Comparison of ENCODE assay signal across 9 cellular contexts in genomic region chr2:112139033-112139614, GRCh38. TPM values are rescaled to one million over a fixed set of nuclear protein-coding genes. Genes with fewer than 3 reads are reported as not detected.
DNase-seq lines count a peak whose midpoint lies in the region; TF ChIP-seq lines count a peak whose summit lies in the region.
"Not testable (repeated sequence)": the region's sequence is repeated elsewhere in the genome, so short reads cannot be mapped to it uniquely, and the experiment has no call there.
"Had no signal": no experiment of that assay in that cellular context is flagged by ENCODE, and none has a peak within 500 bp of the region (broad histone marks: within the 10 kb centered on the region; RNA-seq: fewer than 3 reads in every experiment).

No MANE protein-coding gene starts in this region.

- H4K20me1 ChIP-seq in neural progenitor cell (ENCODE audit: low read depth) = peaks cover 22% of the 10 kb centered on the region
- not testable (repeated sequence) for H4K20me1 ChIP-seq in smooth muscle cell (ENCODE audit: low read depth)

- peak overlapping the region; percentile 89 for H3K4me2 ChIP-seq in neural progenitor cell
- H3K4me2 ChIP-seq in smooth muscle cell = peak overlapping the region; percentile 97

- not testable (repeated sequence) for H3K27ac ChIP-seq in esophagus muscularis mucosa (replicated peaks in 1 of 4); neural progenitor cell; smooth muscle cell (ENCODE audit: low read depth)

- H3K27ac Mint-ChIP-seq in brain, neural progenitor cell: not testable (repeated sequence)

- intact Hi-C loops in esophagus muscularis mucosa (cut with DNase I) = not testable (repeated sequence)

- H3K79me2 ChIP-seq in neural progenitor cell (ENCODE audit: low read depth) = peaks cover 22% of the 10 kb centered on the region
- not testable (repeated sequence) for H3K79me2 ChIP-seq in smooth muscle cell (ENCODE audit: low read depth)

- H3K9me3 ChIP-seq in ES-I3 (ENCODE audit: control insufficient read depth, insufficient read depth, low read length); NT2/D1 (ENCODE audit: insufficient read depth, low read length); esophagus muscularis mucosa; iPS-15b (ENCODE audit: control insufficient read depth, insufficient read depth, low read length); neural progenitor cell (ENCODE audit: low read depth); smooth muscle cell (replicated peaks; ENCODE audit: low read depth): not testable (repeated sequence)

- not testable (repeated sequence) for TF ChIP-seq CTCF in brain (conservative IDR thresholded peaks at IDR 0.05); esophagus muscularis mucosa (IDR thresholded peaks at IDR 0.05); neural progenitor cell (IDR thresholded peaks at IDR 0.05); smooth muscle cell (IDR thresholded peaks at IDR 0.05; ENCODE audit: borderline replicate concordance, insufficient read depth, poor library complexity, severe bottlenecking)

- peaks cover 11% of the 10 kb centered on the region for H3K27me3 Mint-ChIP-seq in brain
- not testable (repeated sequence) for H3K27me3 Mint-ChIP-seq in neural progenitor cell (ENCODE audit: insufficient read depth, low read depth)

- not testable (repeated sequence) for H2AFZ ChIP-seq in neural progenitor cell (replicated peaks); smooth muscle cell (ENCODE audit: low read depth)

- H3K4me3 ChIP-seq in NT2/D1 (ENCODE audit: insufficient read length, low read depth) (peak overlapping the region; percentile 59), esophagus muscularis mucosa (peak overlapping the region; percentile 55 to 75 (median 60)), iPS-15b (ENCODE audit: low read depth, low read length) (peak overlapping the region; percentile 64), neural progenitor cell (peak overlapping the region; percentile 59), smooth muscle cell (peak overlapping the region; percentile 52)

- TF ChIP-seq EP300 in esophagus muscularis mucosa (IDR thresholded peaks at IDR 0.05) = not testable (repeated sequence)

- not testable (repeated sequence) for H3K4me1 ChIP-seq in ES-I3 (ENCODE audit: insufficient read depth, low read length); NT2/D1 (ENCODE audit: insufficient read depth, insufficient read length); iPS-15b (ENCODE audit: control insufficient read depth, insufficient read depth, low read length); smooth muscle cell (ENCODE audit: low read depth)
- H3K4me1 ChIP-seq in esophagus muscularis mucosa (peaks cover 2 to 19% (median 18%) of the 10 kb centered on the region in 4 donors), neural progenitor cell (peaks cover 15% of the 10 kb centered on the region)

- H3K27me3 ChIP-seq in NT2/D1 (ENCODE audit: insufficient read depth, insufficient read length) (peaks cover 72% of the 10 kb centered on the region), esophagus muscularis mucosa (peaks cover 0 to 17% (median 0%) of the 10 kb centered on the region in 4 donors), iPS-15b (ENCODE audit: control insufficient read depth, insufficient read depth, low read length) (peaks cover 54% of the 10 kb centered on the region), neural progenitor cell (peaks cover 39% of the 10 kb centered on the region), smooth muscle cell (ENCODE audit: low read depth) (peaks cover 27% of the 10 kb centered on the region)

- DNase-seq in NT2/D1 (ENCODE audit: low read depth, low spot score); esophagus muscularis mucosa (ENCODE audit: extremely low spot score); smooth muscle cell (lab: John Stamatoyannopoulos, UW; ENCODE audit: unreplicated experiment): not testable (repeated sequence)
- peak; percentile 40 for DNase-seq in neural progenitor cell (ENCODE audit: low spot score)

- peak overlapping the region; percentile 78 to 84 (median 80) for H3K4me3 Mint-ChIP-seq in brain
- peak overlapping the region; percentile 84 for H3K4me3 Mint-ChIP-seq in neural progenitor cell

- not testable (repeated sequence) for TF ChIP-seq POLR2A in esophagus muscularis mucosa (IDR thresholded peaks at IDR 0.05; ENCODE audit: low read depth)

- H3F3A ChIP-seq in neural progenitor cell (ENCODE audit: low read depth) = peaks cover 18% of the 10 kb centered on the region
- H3F3A ChIP-seq in smooth muscle cell (ENCODE audit: low read depth) = not testable (repeated sequence)

- not testable (repeated sequence) for H3K9me3 Mint-ChIP-seq in brain, neural progenitor cell

- H3K4me1 Mint-ChIP-seq in brain (peaks cover 14% of the 10 kb centered on the region), neural progenitor cell (peaks cover 26% of the 10 kb centered on the region)

- H3K36me3 ChIP-seq in ES-I3 (ENCODE audit: insufficient read depth, low read length); NT2/D1 (ENCODE audit: insufficient read depth, insufficient read length, low read length); esophagus muscularis mucosa; iPS-15b (ENCODE audit: control insufficient read depth, insufficient read depth, low read length); neural progenitor cell; smooth muscle cell (ENCODE audit: low read depth): not testable (repeated sequence)

- H3K9ac ChIP-seq in ES-I3 (ENCODE audit: low read depth, low read length) = peak overlapping the region; percentile 62; the same call in 1 of the 2 replicates
- H3K9ac ChIP-seq in NT2/D1 (ENCODE audit: insufficient read length, low read depth); iPS-15b (ENCODE audit: low read depth, low read length); neural progenitor cell; smooth muscle cell (ENCODE audit: low read depth): not testable (repeated sequence)

- 2% methylated on average over 10 of the region's 32 CpGs for WGBS in esophagus muscularis mucosa
- WGBS in smooth muscle cell (ENCODE audit: low lambda C conversion rate) = 10% methylated on average over 2 of the region's 32 CpGs

- H3K36me3 Mint-ChIP-seq in brain = not testable (repeated sequence)
- H3K36me3 Mint-ChIP-seq in neural progenitor cell = peaks cover 25% of the 10 kb centered on the region

RNA-seq across cellular contexts. Expression of gene FBLN7, which starts 0.9 kb away (rescaled TPM):
- 32.4 TPM for polyA plus RNA-seq in brain (ENCODE audit: insufficient read depth, low read depth, low replicate concordance)
- total RNA-seq in esophagus muscularis mucosa = 1 to 10 TPM; 1.1 to 2.1 (median 1.8) TPM
- 7.8 and 18.4 TPM in 2 replicates for total RNA-seq in neural progenitor cell (ENCODE audit: low replicate concordance)
- 1.1 and 3.2 TPM in 2 replicates for total RNA-seq in smooth muscle cell
- polyA plus RNA-seq in smooth muscle cell = 1.7 and 2.7 TPM in 2 replicates
- total RNA-seq: SK-MEL-5 had no signal
- polyA plus RNA-seq: K562 had no signal
